14 cellular contexts compared by ENCODE assay signal in genomic region chr12:105205322-105206048, GRCh38. TPM values are rescaled to one million over a fixed set of nuclear protein-coding genes. Genes with fewer than 3 reads are reported as not detected.
DNase-seq lines count a peak whose midpoint lies in the region; ATAC-seq, FAIRE-seq and TF ChIP-seq lines count a peak whose summit lies in the region.
"Had no signal": no experiment of that assay in that cellular context is flagged by ENCODE, and none has a peak within 500 bp of the region (broad histone marks: within the 10 kb centered on the region; RNA-seq: fewer than 3 reads in every experiment).

No MANE protein-coding gene starts in this region.

- H3K27me3 ChIP-seq in esophagus squamous epithelium, result no peaks in the 10 kb centered on the region
- no peaks in the 10 kb centered on the region for H3K27me3 ChIP-seq in right lobe of liver
- H3K27me3 ChIP-seq: esophagus muscularis mucosa, testis had no signal

- H3K27me3 Mint-ChIP-seq in activated T-helper 17 cell treated with anti-CD3 and anti-CD28 coated beads, Interleukin-2, amount 50 U/mL, for 72 hours, result no peaks in the 10 kb centered on the region

- intact Hi-C loops in mucosa of descending colon (cut with DNase I, micrococcal nuclease) (no loop called here), esophagus squamous epithelium (cut with DNase I) (no loop called here), right lobe of liver (cut with DNase I) (no loop called here)

- H3K4me3 ChIP-seq in mucosa of descending colon, result no peak overlapping the region
- H3K4me3 ChIP-seq in esophagus squamous epithelium, result no peak overlapping the region
- no peak overlapping the region for H3K4me3 ChIP-seq in right lobe of liver
- H3K4me3 ChIP-seq: esophagus muscularis mucosa, testis had no signal

- H3K9me3 ChIP-seq in mucosa of descending colon (no peaks in the 10 kb centered on the region), esophagus squamous epithelium (no peaks in the 10 kb centered on the region), right lobe of liver (no peaks in the 10 kb centered on the region)
- H3K9me3 ChIP-seq: esophagus muscularis mucosa, testis had no signal

- peak overlapping the region; percentile 54 for H3K4me3 Mint-ChIP-seq in activated T-helper 17 cell treated with anti-CD3 and anti-CD28 coated beads, Interleukin-2, amount 50 U/mL, for 72 hours

- H3K27ac Mint-ChIP-seq in activated T-helper 17 cell treated with anti-CD3 and anti-CD28 coated beads, Interleukin-2, amount 50 U/mL, for 72 hours, result peak overlapping the region; percentile 95

- peaks cover 10% of the 10 kb centered on the region for H3K4me1 Mint-ChIP-seq in activated T-helper 17 cell treated with anti-CD3 and anti-CD28 coated beads, Interleukin-2, amount 50 U/mL, for 72 hours

- H3K4me1 ChIP-seq in mucosa of descending colon (ENCODE audit: low read depth), result no peaks in the 10 kb centered on the region
- peaks cover 0 to 8% (median 3%) of the 10 kb centered on the region in 3 donors for H3K4me1 ChIP-seq in esophagus squamous epithelium
- peaks cover 0 to 12% (median 5%) of the 10 kb centered on the region in 4 donors for H3K4me1 ChIP-seq in right lobe of liver

- FAIRE-seq in D721Med (lab: Jason Lieb, UNC), result no peak
- FAIRE-seq: G401.6 had no signal

- DNase-seq in DMS79 treated with DMSO at 0.1 percent for 48 hours (lab: John Stamatoyannopoulos, UW) (peak; percentile 96), NCI-H187 (lab: John Stamatoyannopoulos, UW) (peak; percentile 56 to 73), mucosa of descending colon (peak in 2 of 3 donors; percentile 64 to 82), esophagus squamous epithelium (lab: John Stamatoyannopoulos, UW) (no peak), D721Med (ENCODE audit: insufficient read length, low spot score) (no peak), right lobe of liver (no peak), GDM1 (lab: John Stamatoyannopoulos, UW) (no peak)
- DNase-seq: C1 segment of cervical spinal cord, NCI-H1436, SW 1271, testis had no signal

- H3K36me3 ChIP-seq in mucosa of descending colon (ENCODE audit: low read depth), result no peaks in the 10 kb centered on the region
- H3K36me3 ChIP-seq in esophagus squamous epithelium, result peaks cover 7 to 100% (median 28%) of the 10 kb centered on the region in 3 donors
- H3K36me3 ChIP-seq in right lobe of liver, result peaks cover 0 to 62% (median 17%) of the 10 kb centered on the region in 4 donors

- H3K27ac ChIP-seq in esophagus squamous epithelium, result peak overlapping the region in 1 of 4 donors; percentile 49
- H3K27ac ChIP-seq in right lobe of liver, result no peak overlapping the region
- H3K27ac ChIP-seq: esophagus muscularis mucosa, testis had no signal

- 80 to 98% methylated on average over 4 to 6 of the region's 10 CpGs for WGBS in esophagus squamous epithelium, 2 donors
- 90% methylated on average over 2 of the region's 10 CpGs for whole genome bisulfite sequencing in right lobe of liver (ENCODE audit: insufficient coverage, low coverage, low lambda C conversion rate, missing lambda C conversion rate)

- H3K9me3 Mint-ChIP-seq in activated T-helper 17 cell treated with anti-CD3 and anti-CD28 coated beads, Interleukin-2, amount 50 U/mL, for 72 hours, result no peaks in the 10 kb centered on the region

- peaks cover 80% of the 10 kb centered on the region for H3K36me3 Mint-ChIP-seq in activated T-helper 17 cell treated with anti-CD3 and anti-CD28 coated beads, Interleukin-2, amount 50 U/mL, for 72 hours (ENCODE audit: low read depth)

- no peak for TF ChIP-seq POLR2A in esophagus squamous epithelium (IDR thresholded peaks at IDR 0.05)
- TF ChIP-seq POLR2A in right lobe of liver (IDR thresholded peaks at IDR 0.05), result no peak

- ATAC-seq in activated T-helper 17 cell treated with anti-CD3 and anti-CD28 coated beads, Interleukin-2, amount 50 U/mL, for 72 hours (replicated peaks), result peak; percentile 13
- peak; percentile 94 for ATAC-seq in mucosa of descending colon
- ATAC-seq in right lobe of liver, result no peak

- TF ChIP-seq CTCF in mucosa of descending colon (IDR thresholded peaks at IDR 0.05), result no peak
- TF ChIP-seq CTCF in esophagus squamous epithelium (IDR thresholded peaks at IDR 0.05), result no peak
- TF ChIP-seq CTCF in D721Med (IDR thresholded peaks at IDR 0.05; ENCODE audit: insufficient read depth, missing control alignments), result no peak
- TF ChIP-seq CTCF in right lobe of liver (IDR thresholded peaks at IDR 0.05), result no peak

RNA-seq across cellular contexts. Expression of gene APPL2, which starts 30.5 kb away (rescaled TPM):
- total RNA-seq in activated T-helper 17 cell treated with anti-CD3 and anti-CD28 coated beads, Interleukin-2, amount 50 U/mL, for 72 hours, result 10 to 100 TPM; 16.7 to 23.5 TPM
- total RNA-seq in mucosa of descending colon (100 to 1,000 TPM; 110 to 226 (median 138) TPM), esophagus squamous epithelium (10 to 100 TPM; 30.9 to 52.3 (median 35.2) TPM), right lobe of liver (10 to 100 TPM; 10.2 to 23.2 (median 16.5) TPM)

Comparison
In these comparisons a context has a peak if more than half of its experiments do, and no peak if none do; other contexts are left out.
1. DNase-seq: peak in DMS79 treated with DMSO at 0.1 percent for 48 hours (single experiment), NCI-H187 (2 of 2) and mucosa of descending colon (2 of 3); none in esophagus squamous epithelium (single experiment), D721Med (single experiment), right lobe of liver (0 of 3) and GDM1 (single experiment).
2. ATAC-seq: peak in activated T-helper 17 cell treated with anti-CD3 and anti-CD28 coated beads, Interleukin-2, amount 50 U/mL, for 72 hours (single experiment) and mucosa of descending colon (single experiment); none in right lobe of liver (0 of 4).